Comparison of ENCODE assay signal across 8 cellular contexts in the genomic region with DNA sequence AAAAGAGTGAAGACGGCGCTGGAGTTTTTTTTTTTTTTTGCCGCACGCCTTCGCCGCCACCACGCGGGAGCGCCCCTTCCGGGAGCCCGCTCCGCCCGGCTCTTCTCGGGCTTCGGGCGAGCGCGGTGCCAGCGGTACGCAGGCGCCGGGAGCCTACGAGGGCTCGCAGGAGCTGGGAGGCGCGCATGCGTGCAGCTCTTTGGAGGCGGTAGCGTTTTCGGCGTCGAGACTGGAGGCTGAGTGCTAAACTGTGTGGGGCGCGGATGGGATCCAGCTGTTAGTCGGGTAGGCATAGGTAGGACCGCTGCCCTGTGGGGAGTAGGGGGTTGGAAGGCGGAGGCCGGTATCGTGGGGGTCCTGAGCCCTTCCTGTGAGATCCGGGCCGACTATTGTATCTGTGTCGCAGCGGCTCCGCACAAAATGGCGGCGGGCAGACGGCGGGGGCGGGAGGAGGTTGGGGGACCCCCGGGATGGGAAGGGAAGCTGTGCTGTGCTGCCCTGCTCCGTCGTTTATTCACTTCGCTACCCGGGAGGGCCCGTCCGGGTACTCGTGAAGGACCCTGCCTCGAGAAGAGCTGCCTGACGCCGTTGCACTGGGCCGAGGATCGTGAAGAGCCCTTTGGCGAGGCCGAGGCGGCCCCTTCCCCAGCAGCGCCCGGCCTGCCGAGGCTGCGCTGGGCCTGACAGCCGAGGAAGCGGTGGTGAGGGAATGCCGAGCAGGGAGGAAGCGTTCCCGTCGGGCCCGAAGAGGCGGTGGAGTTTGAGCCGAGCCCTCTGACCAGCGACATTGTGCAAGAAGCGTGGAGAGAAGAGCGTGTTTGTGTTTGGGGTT. TPM values are rescaled to one million over a fixed set of nuclear protein-coding genes. Genes with fewer than 3 reads are reported as not detected.
DNase-seq lines count a peak whose midpoint lies in the region; ATAC-seq and TF ChIP-seq lines count a peak whose summit lies in the region.

A gene with protein sequence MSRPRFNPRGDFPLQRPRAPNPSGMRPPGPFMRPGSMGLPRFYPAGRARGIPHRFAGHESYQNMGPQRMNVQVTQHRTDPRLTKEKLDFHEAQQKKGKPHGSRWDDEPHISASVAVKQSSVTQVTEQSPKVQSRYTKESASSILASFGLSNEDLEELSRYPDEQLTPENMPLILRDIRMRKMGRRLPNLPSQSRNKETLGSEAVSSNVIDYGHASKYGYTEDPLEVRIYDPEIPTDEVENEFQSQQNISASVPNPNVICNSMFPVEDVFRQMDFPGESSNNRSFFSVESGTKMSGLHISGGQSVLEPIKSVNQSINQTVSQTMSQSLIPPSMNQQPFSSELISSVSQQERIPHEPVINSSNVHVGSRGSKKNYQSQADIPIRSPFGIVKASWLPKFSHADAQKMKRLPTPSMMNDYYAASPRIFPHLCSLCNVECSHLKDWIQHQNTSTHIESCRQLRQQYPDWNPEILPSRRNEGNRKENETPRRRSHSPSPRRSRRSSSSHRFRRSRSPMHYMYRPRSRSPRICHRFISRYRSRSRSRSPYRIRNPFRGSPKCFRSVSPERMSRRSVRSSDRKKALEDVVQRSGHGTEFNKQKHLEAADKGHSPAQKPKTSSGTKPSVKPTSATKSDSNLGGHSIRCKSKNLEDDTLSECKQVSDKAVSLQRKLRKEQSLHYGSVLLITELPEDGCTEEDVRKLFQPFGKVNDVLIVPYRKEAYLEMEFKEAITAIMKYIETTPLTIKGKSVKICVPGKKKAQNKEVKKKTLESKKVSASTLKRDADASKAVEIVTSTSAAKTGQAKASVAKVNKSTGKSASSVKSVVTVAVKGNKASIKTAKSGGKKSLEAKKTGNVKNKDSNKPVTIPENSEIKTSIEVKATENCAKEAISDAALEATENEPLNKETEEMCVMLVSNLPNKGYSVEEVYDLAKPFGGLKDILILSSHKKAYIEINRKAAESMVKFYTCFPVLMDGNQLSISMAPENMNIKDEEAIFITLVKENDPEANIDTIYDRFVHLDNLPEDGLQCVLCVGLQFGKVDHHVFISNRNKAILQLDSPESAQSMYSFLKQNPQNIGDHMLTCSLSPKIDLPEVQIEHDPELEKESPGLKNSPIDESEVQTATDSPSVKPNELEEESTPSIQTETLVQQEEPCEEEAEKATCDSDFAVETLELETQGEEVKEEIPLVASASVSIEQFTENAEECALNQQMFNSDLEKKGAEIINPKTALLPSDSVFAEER (N-terminal part only) (plus strand): TSS at position 202 of the 832 bp plus-strand sequence. CDS start 17,173 bp downstream, outside the sequence.

- peaks cover 37% of the 10 kb centered on the region for H3K4me1 Mint-ChIP-seq in WTC11

- POLR2A ChIA-PET in WTC11 (lab: Charles Lee) = interaction anchor here (0.6 to 2.3 kb wide), 9 partner anchors 29 to 1002 kb away, joined by 3 to 11 read pairs (median 4); a partner anchor contains a TSS

- no peaks in the 10 kb centered on the region for H3K27me3 Mint-ChIP-seq in WTC11 (ENCODE audit: low read depth)

- peaks cover 4% of the 10 kb centered on the region for H3K36me3 Mint-ChIP-seq in WTC11

- H3K4me3 Mint-ChIP-seq in WTC11 = peak within 1 kb of the TSS; percentile 99

- TF ChIP-seq CTCF in WTC11 (IDR thresholded peaks at IDR 0.05) = peak; percentile 62; the same call in 1 of the 2 replicates
- peak; percentile 46 for TF ChIP-seq CTCF in cardiac fibroblast (IDR thresholded peaks at IDR 0.05; ENCODE audit: low read depth, low read length)

- ATAC-seq in GM18873 (IDR thresholded peaks at IDR 0.05; ENCODE audit: low FRiP score, unreplicated experiment) (peak; percentile 92), HG03139 (IDR thresholded peaks at IDR 0.05; ENCODE audit: unreplicated experiment) (peak; percentile 93), WTC11 (peak; percentile 92)

- DNase-seq in AG08395 (ENCODE audit: low spot score) = peak; percentile 99
- peak; percentile 95 for DNase-seq in NCI-H2227 treated with DMSO at 0.1 percent for 48 hours (lab: John Stamatoyannopoulos, UW)
- DNase-seq in WTC11 (ENCODE audit: low spot score) = peak; percentile 91
- peak; percentile 93 to 96 for DNase-seq in cardiac fibroblast (ENCODE audit: low read depth in 2 of 2)
- DNase-seq in inferior parietal cortex (ENCODE audit: extremely low spot score) = peak; percentile 94
- DNase-seq in stimulated activated CD4-positive, alpha-beta T cell treated with anti-CD3 and anti-CD28 coated beads, Interleukin-12 subunit alpha, Interleukin-12 subunit beta, amount 100 ng/mL, for 24 hours (ENCODE audit: low read depth in 2 of 2) = peak; percentile 79 to 85

- CTCF ChIA-PET in WTC11 (lab: Charles Lee) = interaction anchor here (0.6 to 4.8 kb wide), 43 partner anchors 9 to 353 kb away, joined by 3 to 77 read pairs (median 4); a partner anchor contains a TSS

- H3K4me3 ChIP-seq in cardiac fibroblast (replicated peaks in 1 of 2; ENCODE audit: low read depth in 2 of 2, low read length in 2 of 2) = peak within 1 kb of the TSS; percentile 93 to 98

- H3K27ac Mint-ChIP-seq in WTC11 = peak within 1 kb of the TSS; percentile 100

- no peaks in the 10 kb centered on the region for H3K9me3 Mint-ChIP-seq in WTC11

TF ChIP-seq in WTC11, 78 proteins besides CTCF, POLR2A, EP300 and RAD21 (continues in another document):
- TF ChIP-seq ZNF396 (CRISPR knock-in tag; IDR thresholded peaks at IDR 0.05; ENCODE audit: borderline replicate concordance) = no peak
- peak; percentile 67 for TF ChIP-seq ZNF121 (CRISPR knock-in tag; IDR thresholded peaks at IDR 0.05)
- TF ChIP-seq, protein P1, sequence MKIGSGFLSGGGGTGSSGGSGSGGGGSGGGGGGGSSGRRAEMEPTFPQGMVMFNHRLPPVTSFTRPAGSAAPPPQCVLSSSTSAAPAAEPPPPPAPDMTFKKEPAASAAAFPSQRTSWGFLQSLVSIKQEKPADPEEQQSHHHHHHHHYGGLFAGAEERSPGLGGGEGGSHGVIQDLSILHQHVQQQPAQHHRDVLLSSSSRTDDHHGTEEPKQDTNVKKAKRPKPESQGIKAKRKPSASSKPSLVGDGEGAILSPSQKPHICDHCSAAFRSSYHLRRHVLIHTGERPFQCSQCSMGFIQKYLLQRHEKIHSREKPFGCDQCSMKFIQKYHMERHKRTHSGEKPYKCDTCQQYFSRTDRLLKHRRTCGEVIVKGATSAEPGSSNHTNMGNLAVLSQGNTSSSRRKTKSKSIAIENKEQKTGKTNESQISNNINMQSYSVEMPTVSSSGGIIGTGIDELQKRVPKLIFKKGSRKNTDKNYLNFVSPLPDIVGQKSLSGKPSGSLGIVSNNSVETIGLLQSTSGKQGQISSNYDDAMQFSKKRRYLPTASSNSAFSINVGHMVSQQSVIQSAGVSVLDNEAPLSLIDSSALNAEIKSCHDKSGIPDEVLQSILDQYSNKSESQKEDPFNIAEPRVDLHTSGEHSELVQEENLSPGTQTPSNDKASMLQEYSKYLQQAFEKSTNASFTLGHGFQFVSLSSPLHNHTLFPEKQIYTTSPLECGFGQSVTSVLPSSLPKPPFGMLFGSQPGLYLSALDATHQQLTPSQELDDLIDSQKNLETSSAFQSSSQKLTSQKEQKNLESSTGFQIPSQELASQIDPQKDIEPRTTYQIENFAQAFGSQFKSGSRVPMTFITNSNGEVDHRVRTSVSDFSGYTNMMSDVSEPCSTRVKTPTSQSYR (CRISPR knock-in tag; IDR thresholded peaks at IDR 0.05) = peak; percentile 20; the same call in 1 of the 2 replicates
- TF ChIP-seq KAT7 (CRISPR knock-in tag; IDR thresholded peaks at IDR 0.05; ENCODE audit: borderline replicate concordance) = peak; percentile 83; the same call in 1 of the 2 replicates
- TF ChIP-seq, protein P2, sequence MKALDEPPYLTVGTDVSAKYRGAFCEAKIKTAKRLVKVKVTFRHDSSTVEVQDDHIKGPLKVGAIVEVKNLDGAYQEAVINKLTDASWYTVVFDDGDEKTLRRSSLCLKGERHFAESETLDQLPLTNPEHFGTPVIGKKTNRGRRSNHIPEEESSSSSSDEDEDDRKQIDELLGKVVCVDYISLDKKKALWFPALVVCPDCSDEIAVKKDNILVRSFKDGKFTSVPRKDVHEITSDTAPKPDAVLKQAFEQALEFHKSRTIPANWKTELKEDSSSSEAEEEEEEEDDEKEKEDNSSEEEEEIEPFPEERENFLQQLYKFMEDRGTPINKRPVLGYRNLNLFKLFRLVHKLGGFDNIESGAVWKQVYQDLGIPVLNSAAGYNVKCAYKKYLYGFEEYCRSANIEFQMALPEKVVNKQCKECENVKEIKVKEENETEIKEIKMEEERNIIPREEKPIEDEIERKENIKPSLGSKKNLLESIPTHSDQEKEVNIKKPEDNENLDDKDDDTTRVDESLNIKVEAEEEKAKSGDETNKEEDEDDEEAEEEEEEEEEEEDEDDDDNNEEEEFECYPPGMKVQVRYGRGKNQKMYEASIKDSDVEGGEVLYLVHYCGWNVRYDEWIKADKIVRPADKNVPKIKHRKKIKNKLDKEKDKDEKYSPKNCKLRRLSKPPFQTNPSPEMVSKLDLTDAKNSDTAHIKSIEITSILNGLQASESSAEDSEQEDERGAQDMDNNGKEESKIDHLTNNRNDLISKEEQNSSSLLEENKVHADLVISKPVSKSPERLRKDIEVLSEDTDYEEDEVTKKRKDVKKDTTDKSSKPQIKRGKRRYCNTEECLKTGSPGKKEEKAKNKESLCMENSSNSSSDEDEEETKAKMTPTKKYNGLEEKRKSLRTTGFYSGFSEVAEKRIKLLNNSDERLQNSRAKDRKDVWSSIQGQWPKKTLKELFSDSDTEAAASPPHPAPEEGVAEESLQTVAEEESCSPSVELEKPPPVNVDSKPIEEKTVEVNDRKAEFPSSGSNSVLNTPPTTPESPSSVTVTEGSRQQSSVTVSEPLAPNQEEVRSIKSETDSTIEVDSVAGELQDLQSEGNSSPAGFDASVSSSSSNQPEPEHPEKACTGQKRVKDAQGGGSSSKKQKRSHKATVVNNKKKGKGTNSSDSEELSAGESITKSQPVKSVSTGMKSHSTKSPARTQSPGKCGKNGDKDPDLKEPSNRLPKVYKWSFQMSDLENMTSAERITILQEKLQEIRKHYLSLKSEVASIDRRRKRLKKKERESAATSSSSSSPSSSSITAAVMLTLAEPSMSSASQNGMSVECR (CRISPR knock-in tag; IDR thresholded peaks at IDR 0.05; ENCODE audit: borderline replicate concordance) = peak; percentile 68
- TF ChIP-seq JUN (CRISPR knock-in tag; IDR thresholded peaks at IDR 0.05) = 0 out of 2 replicates have a peak, but pooled peaks have one; percentile 52
- TF ChIP-seq, protein P3, sequence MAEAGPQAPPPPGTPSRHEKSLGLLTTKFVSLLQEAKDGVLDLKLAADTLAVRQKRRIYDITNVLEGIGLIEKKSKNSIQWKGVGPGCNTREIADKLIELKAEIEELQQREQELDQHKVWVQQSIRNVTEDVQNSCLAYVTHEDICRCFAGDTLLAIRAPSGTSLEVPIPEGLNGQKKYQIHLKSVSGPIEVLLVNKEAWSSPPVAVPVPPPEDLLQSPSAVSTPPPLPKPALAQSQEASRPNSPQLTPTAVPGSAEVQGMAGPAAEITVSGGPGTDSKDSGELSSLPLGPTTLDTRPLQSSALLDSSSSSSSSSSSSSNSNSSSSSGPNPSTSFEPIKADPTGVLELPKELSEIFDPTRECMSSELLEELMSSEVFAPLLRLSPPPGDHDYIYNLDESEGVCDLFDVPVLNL (CRISPR knock-in tag; IDR thresholded peaks at IDR 0.05; ENCODE audit: borderline replicate concordance, low read depth) = 0 out of 2 replicates have a peak, but pooled peaks have one; percentile 35
- no peak for TF ChIP-seq ZNF138 (CRISPR knock-in tag; conservative IDR thresholded peaks at IDR 0.05)
- no peak for TF ChIP-seq GRHL2 (CRISPR knock-in tag; IDR thresholded peaks at IDR 0.05; ENCODE audit: insufficient replicate concordance, severe bottlenecking)

RNA-seq across cellular contexts. Expression of the gene that starts here (rescaled TPM):
- 109 to 131 TPM (median 128 TPM) in 3 replicates for total RNA-seq in WTC11 (2021)

Comparison
In these comparisons a context has a peak if more than half of its experiments do, and no peak if none do; other contexts are left out.
1. Peak in every context shown above with its lines: DNase-seq, ATAC-seq and H3K4me3 ChIP-seq.